19 cellular contexts compared by ENCODE assay signal in genomic region chr1:81596341-81596740, GRCh38.
DNase-seq lines count a peak whose midpoint lies in the region; ATAC-seq and TF ChIP-seq lines count a peak whose summit lies in the region.
"Had no signal": no experiment of that assay in that cellular context is flagged by ENCODE, and none has a peak within 500 bp of the region (broad histone marks: within the 10 kb centered on the region; RNA-seq: fewer than 3 reads in every experiment).

No MANE protein-coding gene starts in this region.

- H3K27ac ChIP-seq in trophoblast cell (ENCODE audit: low read depth, low read length) = no peak overlapping the region
- H3K27ac ChIP-seq: SK-N-MC had no signal

- no peak overlapping the region for H2AFZ ChIP-seq in trophoblast cell (ENCODE audit: insufficient read depth, low read length, poor library complexity)

- H3K4ac ChIP-seq in trophoblast cell (ENCODE audit: low read depth, low read length) = no peak overlapping the region

- no peak overlapping the region for H4K12ac ChIP-seq in trophoblast cell (ENCODE audit: low read depth, low read length)

- no peak overlapping the region for H3K14ac ChIP-seq in trophoblast cell (ENCODE audit: low read length)

- no peaks in the 10 kb centered on the region for H3K79me2 ChIP-seq in trophoblast cell (ENCODE audit: control insufficient read depth, insufficient read depth, low read length, poor library complexity)

- no peak overlapping the region for H2BK120ac ChIP-seq in trophoblast cell (ENCODE audit: insufficient read depth, low read length, poor library complexity)

- H3K23ac ChIP-seq in trophoblast cell (ENCODE audit: low read length) = no peak overlapping the region

- no peak overlapping the region for H4K91ac ChIP-seq in trophoblast cell (ENCODE audit: low read depth, low read length)

- no peak overlapping the region for H3K4me2 ChIP-seq in trophoblast cell (ENCODE audit: low read length)

- no peaks in the 10 kb centered on the region for H3K9me3 ChIP-seq in trophoblast cell (ENCODE audit: insufficient read depth, low read depth, low read length)
- H3K9me3 ChIP-seq: MG63 had no signal

- peak; percentile 10 for DNase-seq in NCI-H82 (lab: John Stamatoyannopoulos, UW)
- DNase-seq in NCI-H82 treated with DMSO at 0.1 percent for 48 hours (lab: John Stamatoyannopoulos, UW; ENCODE audit: unreplicated experiment) = no peak
- peak; percentile 71 for DNase-seq in fibroblast of mammary gland (ENCODE audit: low read depth)
- DNase-seq in trophoblast cell = peak in 1 of 2 donors; percentile 4
- DNase-seq in activated CD4-positive, alpha-beta T cell treated with anti-CD3 and anti-CD28 coated beads, Interleukin-2, amount 50 U/mL, for 48 hours = no peak
- no peak for DNase-seq in NCI-H510A treated with DMSO at 0.1 percent for 48 hours (lab: John Stamatoyannopoulos, UW)
- DNase-seq in NCI-H187 (lab: John Stamatoyannopoulos, UW) = no peak
- DNase-seq: 8988T, ACHN, Calu3, DMS79 treated with DMSO at 0.1 percent for 48 hours, H7, KBM-7, MG63, NCI-H2029 treated with DMSO at 0.1 percent for 48 hours, NCI-H446 treated with DMSO at 0.1 percent for 48 hours, SIG-M5 had no signal

- no peak overlapping the region for H3K9ac ChIP-seq in trophoblast cell (ENCODE audit: low read length)

- no CpG with 5 or more reads among the region's 14 CpGs for WGBS in trophoblast cell (ENCODE audit: extremely low coverage, insufficient coverage, insufficient read length)

- no peak overlapping the region for H2BK12ac ChIP-seq in trophoblast cell (ENCODE audit: low read length)

- no peak for TF ChIP-seq CTCF in fibroblast of mammary gland (conservative IDR thresholded peaks at IDR 0.05; ENCODE audit: control insufficient read depth, insufficient read depth, low read depth, low read length)

- no peaks in the 10 kb centered on the region for H3K27me3 ChIP-seq in trophoblast cell (ENCODE audit: insufficient read depth, low read length)
- H3K27me3 ChIP-seq: MG63 had no signal

- no peak overlapping the region for H3K18ac ChIP-seq in trophoblast cell (ENCODE audit: low read length)

- no peak overlapping the region for H2AK5ac ChIP-seq in trophoblast cell (ENCODE audit: low read length)

- peaks cover 2% of the 10 kb centered on the region for H3K79me1 ChIP-seq in trophoblast cell (ENCODE audit: low read length)

- H3K4me3 ChIP-seq in fibroblast of mammary gland (ENCODE audit: control insufficient read depth, low read depth, low read length) (no peak overlapping the region), trophoblast cell (ENCODE audit: low read depth, low read length) (no peak overlapping the region)
- H3K4me3 ChIP-seq: MG63, SK-N-MC had no signal

- no peak overlapping the region for H4K8ac ChIP-seq in trophoblast cell (ENCODE audit: low read depth, low read length)

- H2BK5ac ChIP-seq in trophoblast cell (ENCODE audit: low read depth, low read length, poor library complexity) = peak overlapping the region; percentile 73

- H3K4me1 ChIP-seq in trophoblast cell (ENCODE audit: control insufficient read depth in 1 of 2, insufficient read depth in 2 of 2, low read length in 2 of 2) = peaks cover 0 to 2% of the 10 kb centered on the region in 2 experiments

- H3K36me3 ChIP-seq in trophoblast cell (ENCODE audit: control insufficient read depth in 1 of 2, insufficient read depth in 2 of 2, low read length in 2 of 2) = peaks cover 0 to 1% of the 10 kb centered on the region in 2 experiments
- H3K36me3 ChIP-seq: MG63 had no signal

- ATAC-seq in HG03025 (IDR thresholded peaks at IDR 0.05; ENCODE audit: low FRiP score, unreplicated experiment) = no peak

Comparison
In these comparisons a context has a peak if more than half of its experiments do, and no peak if none do; other contexts are left out.
1. DNase-seq: peak in NCI-H82 (single experiment) and fibroblast of mammary gland (single experiment); none in NCI-H82 treated with DMSO at 0.1 percent for 48 hours (single experiment), activated CD4-positive, alpha-beta T cell treated with anti-CD3 and anti-CD28 coated beads, Interleukin-2, amount 50 U/mL, for 48 hours (0 of 2), NCI-H510A treated with DMSO at 0.1 percent for 48 hours (single experiment) and NCI-H187 (0 of 2).